In genomic region chr4:39700500-39700899, GRCh38 we compare ENCODE assay signal across 1 cellular context.
TF ChIP-seq lines count a peak whose summit lies in the region.

No MANE protein-coding gene starts in this region.

TF ChIP-seq in K562, 482 proteins besides CTCF, POLR2A, EP300 and RAD21 (continued from another document):
- no peak for TF ChIP-seq RREB1 (CRISPR knock-in tag; IDR thresholded peaks at IDR 0.05)
- no peak for TF ChIP-seq RBM14 (IDR thresholded peaks at IDR 0.05; ENCODE audit: borderline replicate concordance, insufficient read depth, low read depth, low read length)
- peak; percentile 62 for TF ChIP-seq ZNF239 (CRISPR knock-in tag; IDR thresholded peaks at IDR 0.05)
- TF ChIP-seq THRAP3 (IDR thresholded peaks at IDR 0.05; ENCODE audit: borderline replicate concordance), result no peak
- no peak for TF ChIP-seq ELF2 (CRISPR knock-in tag; IDR thresholded peaks at IDR 0.05)
- TF ChIP-seq KLF13 (tag; IDR thresholded peaks at IDR 0.05; ENCODE audit: borderline replicate concordance, low read depth), result no peak
- TF ChIP-seq, protein P1, sequence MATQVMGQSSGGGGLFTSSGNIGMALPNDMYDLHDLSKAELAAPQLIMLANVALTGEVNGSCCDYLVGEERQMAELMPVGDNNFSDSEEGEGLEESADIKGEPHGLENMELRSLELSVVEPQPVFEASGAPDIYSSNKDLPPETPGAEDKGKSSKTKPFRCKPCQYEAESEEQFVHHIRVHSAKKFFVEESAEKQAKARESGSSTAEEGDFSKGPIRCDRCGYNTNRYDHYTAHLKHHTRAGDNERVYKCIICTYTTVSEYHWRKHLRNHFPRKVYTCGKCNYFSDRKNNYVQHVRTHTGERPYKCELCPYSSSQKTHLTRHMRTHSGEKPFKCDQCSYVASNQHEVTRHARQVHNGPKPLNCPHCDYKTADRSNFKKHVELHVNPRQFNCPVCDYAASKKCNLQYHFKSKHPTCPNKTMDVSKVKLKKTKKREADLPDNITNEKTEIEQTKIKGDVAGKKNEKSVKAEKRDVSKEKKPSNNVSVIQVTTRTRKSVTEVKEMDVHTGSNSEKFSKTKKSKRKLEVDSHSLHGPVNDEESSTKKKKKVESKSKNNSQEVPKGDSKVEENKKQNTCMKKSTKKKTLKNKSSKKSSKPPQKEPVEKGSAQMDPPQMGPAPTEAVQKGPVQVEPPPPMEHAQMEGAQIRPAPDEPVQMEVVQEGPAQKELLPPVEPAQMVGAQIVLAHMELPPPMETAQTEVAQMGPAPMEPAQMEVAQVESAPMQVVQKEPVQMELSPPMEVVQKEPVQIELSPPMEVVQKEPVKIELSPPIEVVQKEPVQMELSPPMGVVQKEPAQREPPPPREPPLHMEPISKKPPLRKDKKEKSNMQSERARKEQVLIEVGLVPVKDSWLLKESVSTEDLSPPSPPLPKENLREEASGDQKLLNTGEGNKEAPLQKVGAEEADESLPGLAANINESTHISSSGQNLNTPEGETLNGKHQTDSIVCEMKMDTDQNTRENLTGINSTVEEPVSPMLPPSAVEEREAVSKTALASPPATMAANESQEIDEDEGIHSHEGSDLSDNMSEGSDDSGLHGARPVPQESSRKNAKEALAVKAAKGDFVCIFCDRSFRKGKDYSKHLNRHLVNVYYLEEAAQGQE (CRISPR knock-in tag; IDR thresholded peaks at IDR 0.05; ENCODE audit: low read depth), result no peak
- TF ChIP-seq, protein P2, sequence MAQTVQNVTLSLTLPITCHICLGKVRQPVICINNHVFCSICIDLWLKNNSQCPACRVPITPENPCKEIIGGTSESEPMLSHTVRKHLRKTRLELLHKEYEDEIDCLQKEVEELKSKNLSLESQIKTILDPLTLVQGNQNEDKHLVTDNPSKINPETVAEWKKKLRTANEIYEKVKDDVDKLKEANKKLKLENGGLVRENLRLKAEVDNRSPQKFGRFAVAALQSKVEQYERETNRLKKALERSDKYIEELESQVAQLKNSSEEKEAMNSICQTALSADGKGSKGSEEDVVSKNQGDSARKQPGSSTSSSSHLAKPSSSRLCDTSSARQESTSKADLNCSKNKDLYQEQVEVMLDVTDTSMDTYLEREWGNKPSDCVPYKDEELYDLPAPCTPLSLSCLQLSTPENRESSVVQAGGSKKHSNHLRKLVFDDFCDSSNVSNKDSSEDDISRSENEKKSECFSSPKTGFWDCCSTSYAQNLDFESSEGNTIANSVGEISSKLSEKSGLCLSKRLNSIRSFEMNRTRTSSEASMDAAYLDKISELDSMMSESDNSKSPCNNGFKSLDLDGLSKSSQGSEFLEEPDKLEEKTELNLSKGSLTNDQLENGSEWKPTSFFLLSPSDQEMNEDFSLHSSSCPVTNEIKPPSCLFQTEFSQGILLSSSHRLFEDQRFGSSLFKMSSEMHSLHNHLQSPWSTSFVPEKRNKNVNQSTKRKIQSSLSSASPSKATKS (CRISPR knock-in tag; IDR thresholded peaks at IDR 0.05), result no peak
- TF ChIP-seq ZBTB40 (IDR thresholded peaks at IDR 0.05), result peak; percentile 3; the same call in 1 of the 2 replicates
- TF ChIP-seq ZBTB40 (CRISPR knock-in tag; IDR thresholded peaks at IDR 0.05), result no peak
- no peak for TF ChIP-seq ZNF280A (IDR thresholded peaks at IDR 0.05; ENCODE audit: low read depth, partially characterized antibody)
